In the genomic region with DNA sequence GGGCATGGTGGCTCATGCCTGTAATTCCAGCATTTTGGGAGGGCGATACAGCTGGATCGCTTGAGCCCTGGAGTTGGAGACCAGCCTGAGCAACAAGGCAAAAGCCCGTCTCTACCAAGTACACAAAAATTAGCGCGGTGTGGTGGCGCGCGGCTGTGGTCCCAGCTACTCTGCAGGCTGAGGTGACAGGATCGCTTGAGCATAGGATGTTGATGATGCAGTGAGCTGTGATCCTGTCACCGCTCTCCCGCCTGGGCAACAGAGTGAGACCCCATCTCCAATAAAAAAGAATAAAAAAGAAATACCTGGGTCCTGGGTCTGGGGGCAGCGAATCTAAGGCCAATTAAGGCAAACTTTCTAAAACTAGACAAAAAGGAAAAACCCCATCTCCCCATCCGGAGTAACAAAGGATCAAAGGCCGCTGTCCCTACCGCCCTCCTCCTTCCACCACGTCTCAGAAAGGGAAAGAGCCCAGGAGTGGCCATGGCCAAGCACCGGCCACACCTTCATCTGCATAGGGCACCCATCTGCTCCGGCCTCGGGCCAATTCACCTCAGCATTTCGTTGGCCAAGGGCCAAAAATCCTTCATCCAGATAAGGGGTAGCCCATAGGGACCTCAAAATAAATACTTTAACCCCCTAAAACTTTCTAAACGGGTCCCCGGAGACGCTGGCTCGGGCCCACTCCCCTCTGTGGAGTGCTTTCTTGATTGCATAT, we compare ENCODE assay signal across 6 cellular contexts.
DNase-seq lines count a peak whose midpoint lies in the region; ATAC-seq and TF ChIP-seq lines count a peak whose summit lies in the region.

No MANE protein-coding gene starts in this region.

- TF ChIP-seq CTCF in DOHH2 (IDR thresholded peaks at IDR 0.05; ENCODE audit: low read depth, low read length, poor library complexity, severe bottlenecking), result no peak

- no peaks in the 10 kb centered on the region for H3F3A ChIP-seq in DOHH2 (ENCODE audit: control insufficient read depth, insufficient read depth)

- no peak for ATAC-seq in GM19397 (IDR thresholded peaks at IDR 0.05; ENCODE audit: unreplicated experiment)

- no peak for DNase-seq in SKM-1 treated with dmso at 0.1 percent for 144 hours (lab: John Stamatoyannopoulos, UW; ENCODE audit: unreplicated experiment)

- H3K79me2 ChIP-seq in DOHH2 (ENCODE audit: control insufficient read depth, low read length), result peaks cover 39% of the 10 kb centered on the region

- H3K27me3 ChIP-seq in DOHH2 (ENCODE audit: control insufficient read depth, low read length) (no peaks in the 10 kb centered on the region), neuron (ENCODE audit: insufficient read depth, low read length) (no peaks in the 10 kb centered on the region)

- H3K4me3 ChIP-seq in DOHH2 (ENCODE audit: low read length) (peak overlapping the region; percentile 89), neuron (ENCODE audit: low read length) (peak overlapping the region; percentile 89)

- H3K9me2 ChIP-seq in DOHH2 (replicated peaks; ENCODE audit: control insufficient read depth, low read length), result no peaks in the 10 kb centered on the region

- H3K4me2 ChIP-seq in DOHH2 (ENCODE audit: low read length), result peak overlapping the region; percentile 84

- H2AFZ ChIP-seq in neuron (ENCODE audit: low read depth, low read length), result peak overlapping the region; percentile 56

- H3K4me1 ChIP-seq in DOHH2 (ENCODE audit: control insufficient read depth, low read length) (peaks cover 11% of the 10 kb centered on the region), neuron (ENCODE audit: insufficient read depth, low read length) (peaks cover 6% of the 10 kb centered on the region)

- H3K9me3 ChIP-seq in DOHH2 (ENCODE audit: control insufficient read depth, insufficient read depth, low read length) (no peaks in the 10 kb centered on the region; the same call in 1 of the 2 replicates), KOPT-K1 (ENCODE audit: insufficient read depth, low read length, poor library complexity, severe bottlenecking) (no peaks in the 10 kb centered on the region), neuron (ENCODE audit: low read length) (no peaks in the 10 kb centered on the region)

- H4K20me1 ChIP-seq in DOHH2 (ENCODE audit: control insufficient read depth, insufficient read depth, low read depth, low read length), result no peaks in the 10 kb centered on the region

- H3K36me3 ChIP-seq in DOHH2 (ENCODE audit: control insufficient read depth, low read length) (peaks cover 12% of the 10 kb centered on the region), KOPT-K1 (ENCODE audit: insufficient read depth, low read length) (peaks cover 38% of the 10 kb centered on the region), neuron (ENCODE audit: insufficient read depth, low read length) (peaks cover 23% of the 10 kb centered on the region)

- peak overlapping the region; percentile 66 for H3K27ac ChIP-seq in DOHH2 (ENCODE audit: low read depth, low read length)
- H3K27ac ChIP-seq in KOPT-K1 (ENCODE audit: low read depth, low read length, poor library complexity, severe bottlenecking), result peak overlapping the region; percentile 79
- peak overlapping the region; percentile 29 for H3K27ac ChIP-seq in cingulate gyrus (ENCODE audit: low read depth, low read length)

Comparison
In these comparisons a context has a peak if more than half of its experiments do, and no peak if none do; other contexts are left out.
1. H3K27ac ChIP-seq: peak in every context shown above with its lines; median percentile 79 in KOPT-K1; 66 in DOHH2; 29 in cingulate gyrus.